14 cellular contexts compared by ENCODE assay signal in the genomic region with DNA sequence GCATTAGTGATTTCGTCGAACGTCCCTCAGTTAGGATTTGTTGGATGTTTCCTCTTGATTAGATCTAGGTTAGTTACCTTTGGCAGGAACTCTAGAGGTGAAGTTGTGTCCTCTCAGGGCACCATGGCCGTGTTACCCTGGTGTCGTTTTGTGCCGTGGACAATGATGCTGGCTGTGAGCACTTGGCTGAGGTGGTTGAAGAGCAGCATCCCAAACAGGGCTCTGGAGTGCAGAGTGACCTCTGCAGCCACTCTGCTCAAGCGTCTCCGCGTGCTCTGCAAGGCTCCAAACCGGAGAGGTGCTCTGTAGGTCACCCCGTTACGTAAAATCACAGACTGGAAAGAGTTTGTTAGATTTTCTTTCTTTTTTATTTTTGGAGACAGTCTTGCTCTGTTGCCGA. TPM values are rescaled to one million over a fixed set of nuclear protein-coding genes. Genes with fewer than 3 reads are reported as not detected.
DNase-seq lines count a peak whose midpoint lies in the region; ATAC-seq and TF ChIP-seq lines count a peak whose summit lies in the region.
"Had no signal": no experiment of that assay in that cellular context is flagged by ENCODE, and none has a peak within 500 bp of the region (broad histone marks: within the 10 kb centered on the region; RNA-seq: fewer than 3 reads in every experiment).

No MANE protein-coding gene starts in this region.

- peaks cover 12% of the 10 kb centered on the region; the same call in 1 of the 2 replicates for H3F3A ChIP-seq in GM23338 (replicated peaks; ENCODE audit: low read depth)

- H3K36me3 ChIP-seq in GM23338 (ENCODE audit: insufficient read depth), result no peaks in the 10 kb centered on the region
- H3K36me3 ChIP-seq in adrenal gland (replicated peaks in 1 of 2), result no peaks in the 10 kb centered on the region
- no peaks in the 10 kb centered on the region for H3K36me3 ChIP-seq in iPS-20b (ENCODE audit: insufficient read depth, low read depth, low read length)
- no peaks in the 10 kb centered on the region for H3K36me3 ChIP-seq in naive thymus-derived CD4-positive, alpha-beta T cell (ENCODE audit: control insufficient read depth in 2 of 3, insufficient read depth in 3 of 3, low read length in 3 of 3)

- no peaks in the 10 kb centered on the region for H3K27me3 ChIP-seq in GM23338 (ENCODE audit: insufficient read depth)
- no peaks in the 10 kb centered on the region for H3K27me3 ChIP-seq in adrenal gland
- no peaks in the 10 kb centered on the region for H3K27me3 ChIP-seq in iPS-20b (ENCODE audit: insufficient read depth, low read length)
- no peaks in the 10 kb centered on the region for H3K27me3 ChIP-seq in naive thymus-derived CD4-positive, alpha-beta T cell (ENCODE audit: control insufficient read depth in 2 of 2, insufficient read depth in 2 of 2, low read length in 2 of 2)

- intact Hi-C loops in adrenal gland (cut with DNase I), result no loop called here
- intact Hi-C loops in naive thymus-derived CD4-positive, alpha-beta T cell (cut with micrococcal nuclease), result loop anchor here in 1 of 2 donors (2.0 to 5.0 kb wide), 2 partner anchors 35 to 134 kb away; a partner anchor contains a TSS

- H3K4me3 Mint-ChIP-seq in GM23338, result no peak overlapping the region
- no peak overlapping the region for H3K4me3 Mint-ChIP-seq in stimulated activated naive B cell treated with anti-CD40 and anti-IgM and Interleukin-4, amounts not matched to agents 10 μg/mL and 1 μg/mL and 100 μg/mL, for 72 hours
- H3K4me3 Mint-ChIP-seq in naive thymus-derived CD4-positive, alpha-beta T cell, result no peak overlapping the region
- H3K4me3 Mint-ChIP-seq: activated T-cell treated with anti-CD3 and anti-CD28 coated beads, Interleukin-2, amount 50 U/mL, for 72 hours; stimulated activated naive CD8-positive, alpha-beta T cell treated with anti-CD3 and anti-CD28 coated beads, Interleukin-15, Interleukin-2, amounts not matched to agents 100 ng/mL and 50 ng/mL, for 24 hours had no signal

- no peak overlapping the region for H2AFZ ChIP-seq in GM23338

- ATAC-seq in GM23338 (no peak), GM19463 (IDR thresholded peaks at IDR 0.05; ENCODE audit: unreplicated experiment) (no peak)
- no peak for ATAC-seq in stimulated activated naive B cell treated with anti-CD40 and anti-IgM and Interleukin-4, amounts not matched to agents 10 μg/mL and 1 μg/mL and 100 μg/mL, for 72 hours (replicated peaks)
- ATAC-seq in naive thymus-derived CD4-positive, alpha-beta T cell, result no peak

- TF ChIP-seq CTCF in GM23338 (conservative IDR thresholded peaks at IDR 0.05; ENCODE audit: low read depth in 2 of 2) (no peak), adrenal gland (IDR thresholded peaks at IDR 0.05) (no peak)

- peaks cover 12% of the 10 kb centered on the region for H3K27me3 Mint-ChIP-seq in GM23338 (ENCODE audit: insufficient read depth, low read depth, poor library complexity)
- H3K27me3 Mint-ChIP-seq in stimulated activated naive B cell treated with anti-CD40 and anti-IgM and Interleukin-4, amounts not matched to agents 10 μg/mL and 1 μg/mL and 100 μg/mL, for 72 hours, result no peaks in the 10 kb centered on the region
- H3K27me3 Mint-ChIP-seq in naive thymus-derived CD4-positive, alpha-beta T cell, result no peaks in the 10 kb centered on the region
- H3K27me3 Mint-ChIP-seq: stimulated activated naive CD8-positive, alpha-beta T cell treated with anti-CD3 and anti-CD28 coated beads, Interleukin-15, Interleukin-2, amounts not matched to agents 100 ng/mL and 50 ng/mL, for 24 hours had no signal

- no peak overlapping the region for H3K4me3 ChIP-seq in GM23338
- H3K4me3 ChIP-seq in adrenal gland, result no peak overlapping the region
- H3K4me3 ChIP-seq in iPS-20b (ENCODE audit: low read length), result no peak overlapping the region
- no peak overlapping the region for H3K4me3 ChIP-seq in naive thymus-derived CD4-positive, alpha-beta T cell (ENCODE audit: low read length)

- no peak overlapping the region for H3K27ac Mint-ChIP-seq in GM23338
- peak overlapping the region; percentile 42 for H3K27ac Mint-ChIP-seq in stimulated activated naive B cell treated with anti-CD40 and anti-IgM and Interleukin-4, amounts not matched to agents 10 μg/mL and 1 μg/mL and 100 μg/mL, for 72 hours
- H3K27ac Mint-ChIP-seq in naive thymus-derived CD4-positive, alpha-beta T cell, result peak overlapping the region in 4 of 9 donors; percentile 62 to 81 (median 68)
- H3K27ac Mint-ChIP-seq: activated T-cell treated with anti-CD3 and anti-CD28 coated beads, Interleukin-2, amount 50 U/mL, for 72 hours; stimulated activated naive CD8-positive, alpha-beta T cell treated with anti-CD3 and anti-CD28 coated beads, Interleukin-15, Interleukin-2, amounts not matched to agents 100 ng/mL and 50 ng/mL, for 24 hours had no signal

- peaks cover 30% of the 10 kb centered on the region for H3K4me1 Mint-ChIP-seq in GM23338
- H3K4me1 Mint-ChIP-seq in stimulated activated naive B cell treated with anti-CD40 and anti-IgM and Interleukin-4, amounts not matched to agents 10 μg/mL and 1 μg/mL and 100 μg/mL, for 72 hours, result peaks cover 41 to 59% of the 10 kb centered on the region in 2 donors
- peaks cover 26 to 49% (median 35%) of the 10 kb centered on the region in 7 donors for H3K4me1 Mint-ChIP-seq in naive thymus-derived CD4-positive, alpha-beta T cell

- CTCF ChIA-PET in naive thymus-derived CD4-positive, alpha-beta T cell (lab: Charles Lee), result interaction anchor here (0.9 to 2.3 kb wide), 2 partner anchors 9 to 201 kb away, joined by 4 to 13 read pairs; no protein-coding TSS in a partner anchor
- CTCF ChIA-PET in HEK293T (lab: Yijun Ruan, JAX), result interaction anchor here (1.0 kb wide), 1 partner anchor 18 kb away, joined by 5 read pairs; no protein-coding TSS in a partner anchor

- H3K9me3 Mint-ChIP-seq in GM23338, result no peaks in the 10 kb centered on the region; the same call in 2 of the 3 replicates
- peaks cover 0 to 4% of the 10 kb centered on the region in 2 donors for H3K9me3 Mint-ChIP-seq in stimulated activated naive B cell treated with anti-CD40 and anti-IgM and Interleukin-4, amounts not matched to agents 10 μg/mL and 1 μg/mL and 100 μg/mL, for 72 hours
- no peaks in the 10 kb centered on the region for H3K9me3 Mint-ChIP-seq in naive thymus-derived CD4-positive, alpha-beta T cell
- H3K9me3 Mint-ChIP-seq: activated T-cell treated with anti-CD3 and anti-CD28 coated beads, Interleukin-2, amount 50 U/mL, for 72 hours; stimulated activated naive CD8-positive, alpha-beta T cell treated with anti-CD3 and anti-CD28 coated beads, Interleukin-15, Interleukin-2, amounts not matched to agents 100 ng/mL and 50 ng/mL, for 24 hours had no signal

- H3K9me3 ChIP-seq in adrenal gland (replicated peaks in 1 of 3) (no peaks in the 10 kb centered on the region), iPS-20b (ENCODE audit: insufficient read depth, low read depth, low read length) (no peaks in the 10 kb centered on the region)
- no peaks in the 10 kb centered on the region for H3K9me3 ChIP-seq in naive thymus-derived CD4-positive, alpha-beta T cell (ENCODE audit: control insufficient read depth in 2 of 3, low read length in 3 of 3)

- H3K4me2 ChIP-seq in GM23338, result peak overlapping the region; percentile 57; the same call in 1 of the 2 replicates

- peaks cover 28% of the 10 kb centered on the region for H3K4me1 ChIP-seq in GM23338 (ENCODE audit: insufficient read depth)
- peaks cover 49 to 57% of the 10 kb centered on the region in 2 donors for H3K4me1 ChIP-seq in adrenal gland (replicated peaks in 1 of 2)
- H3K4me1 ChIP-seq in iPS-20b (ENCODE audit: insufficient read depth, low read length), result peaks cover 11% of the 10 kb centered on the region
- H3K4me1 ChIP-seq in naive thymus-derived CD4-positive, alpha-beta T cell (ENCODE audit: control insufficient read depth in 2 of 2, insufficient read depth in 2 of 2, low read length in 2 of 2), result peaks cover 3 to 18% of the 10 kb centered on the region in 2 donors

- peak overlapping the region; percentile 42; the same call in 1 of the 2 replicates for H3K27ac ChIP-seq in GM23338 (ENCODE audit: low read depth)
- H3K27ac ChIP-seq in adrenal gland, result peak overlapping the region; percentile 80 to 91 (median 88)
- no peak overlapping the region for H3K27ac ChIP-seq in iPS-20b (ENCODE audit: low read length)
- no peak overlapping the region for H3K27ac ChIP-seq in naive thymus-derived CD4-positive, alpha-beta T cell (ENCODE audit: low read depth, low read length)
- H3K27ac ChIP-seq: epithelial cell of prostate had no signal

- H4K20me1 ChIP-seq in GM23338 (replicated peaks; ENCODE audit: insufficient read depth), result peaks cover 78% of the 10 kb centered on the region

- peaks cover 100% of the 10 kb centered on the region for H3K79me2 ChIP-seq in GM23338 (replicated peaks; ENCODE audit: insufficient read depth)

- H3K9ac ChIP-seq in iPS-20b (ENCODE audit: low read depth, low read length), result 0 out of 2 replicates have a peak overlapping the region, but pooled peaks have one; percentile 17

- 0 out of 3 replicates have a peak, but pooled peaks cover 4% of the 10 kb centered on the region for H3K36me3 Mint-ChIP-seq in GM23338 (ENCODE audit: low read depth)
- H3K36me3 Mint-ChIP-seq in stimulated activated naive B cell treated with anti-CD40 and anti-IgM and Interleukin-4, amounts not matched to agents 10 μg/mL and 1 μg/mL and 100 μg/mL, for 72 hours, result peaks cover 6 to 16% of the 10 kb centered on the region in 2 donors
- H3K36me3 Mint-ChIP-seq in naive thymus-derived CD4-positive, alpha-beta T cell, result peaks cover 0 to 8% (median 0%) of the 10 kb centered on the region in 5 donors

- no peaks in the 10 kb centered on the region for H3K9me2 ChIP-seq in GM23338 (ENCODE audit: insufficient read depth)

- 45 to 75% (median 58%) methylated on average over 9 to 13 of the region's 13 CpGs for WGBS in adrenal gland, 4 donors

- TF ChIP-seq POLR2A in adrenal gland (IDR thresholded peaks at IDR 0.05), result no peak

- POLR2A ChIA-PET in naive thymus-derived CD4-positive, alpha-beta T cell (lab: Charles Lee), result interaction anchor here (0.6 kb wide), 1 partner anchor 16 kb away, joined by 3 read pairs; no protein-coding TSS in a partner anchor
- POLR2A ChIA-PET in HEK293T (lab: Yijun Ruan, JAX), result interaction anchor here (0.8 kb wide), 1 partner anchor 33 kb away, joined by 5 read pairs; a partner anchor contains a TSS

- DNase-seq in GM23338 (ENCODE audit: low spot score) (no peak), adrenal gland (no peak), NCI-H2081 treated with DMSO at 0.1 percent for 48 hours (lab: John Stamatoyannopoulos, UW) (no peak), HEK293T (ENCODE audit: extremely low spot score) (no peak)
- no peak for DNase-seq in stimulated activated naive B cell treated with anti-CD40 and anti-IgM and Interleukin-4, amounts not matched to agents 10 μg/mL and 1 μg/mL and 100 μg/mL, for 72 hours
- DNase-seq in naive thymus-derived CD4-positive, alpha-beta T cell, result no peak
- DNase-seq: activated CD4-positive, alpha-beta T cell treated with anti-CD3 and anti-CD28 coated beads, Interleukin-2, amount 50 U/mL, for 1 hour; activated T-cell treated with anti-CD3 and anti-CD28 coated beads, Interleukin-2, amount 50 U/mL, for 72 hours; NCI-H1417 treated with DMSO at 0.1 percent for 48 hours; NCI-H226 had no signal

RNA-seq across cellular contexts. Expression of a gene that starts 33.0 kb away (rescaled TPM):
- 62.4 and 66.0 TPM in 2 replicates for total RNA-seq in GM23338 (2014; rRNA removed; shearing (Covaris generic))
- polyA plus RNA-seq in GM23338 (2016; fragmentation: Nextera tagmentation; extraction: Ambion mirVana) (12.2 and 12.3 TPM in 2 replicates), adrenal gland (10 to 100 TPM; 33.2 to 43.0 (median 38.9) TPM)
- 100 to 1,000 TPM in 1 of 8 donors, 10 to 100 TPM in 7; 30.5 to 138 (median 49.0) TPM for total RNA-seq in adrenal gland
- total RNA-seq in naive thymus-derived CD4-positive, alpha-beta T cell, result 10 to 100 TPM; 36.5 to 67.1 (median 48.4) TPM
- 1 to 10 TPM; 4.2 to 4.8 TPM for polyA plus RNA-seq in naive thymus-derived CD4-positive, alpha-beta T cell

Comparison
In these comparisons a context has a peak if more than half of its experiments do, and no peak if none do; other contexts are left out.
1. H3K27ac ChIP-seq: peak in GM23338 (single experiment) and adrenal gland (5 of 5); none in iPS-20b (single experiment) and naive thymus-derived CD4-positive, alpha-beta T cell (single experiment).